Comparison of ENCODE assay signal across 1 cellular context in the genomic region with DNA sequence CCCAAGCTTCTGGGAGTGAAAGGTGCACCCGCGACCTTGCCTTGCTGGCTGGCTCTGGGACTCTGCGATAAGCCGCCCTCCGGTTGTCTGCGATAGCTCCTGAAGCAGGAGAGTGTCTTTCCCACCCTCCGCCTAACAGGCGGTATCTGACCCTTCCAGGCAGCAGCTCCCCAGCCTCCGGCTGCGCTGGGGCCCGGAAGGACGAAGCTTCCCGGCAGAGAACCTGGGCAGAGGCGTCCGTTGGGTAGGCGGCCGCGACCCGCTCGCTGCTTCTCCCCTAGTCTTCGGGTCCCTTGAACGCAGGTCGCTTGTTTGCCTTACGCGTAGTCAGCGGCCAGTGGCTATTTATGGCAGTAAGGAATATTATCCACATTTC.
TF ChIP-seq lines count a peak whose summit lies in the region.

No MANE protein-coding gene starts in this region.

TF ChIP-seq in H1, 55 proteins besides CTCF, POLR2A, EP300 and RAD21:
- 0 out of 2 replicates have a peak, but pooled peaks have one; percentile 1 for TF ChIP-seq SP4 (IDR thresholded peaks at IDR 0.05; ENCODE audit: low read length)
- TF ChIP-seq ASH2L (IDR thresholded peaks at IDR 0.05; ENCODE audit: low read length) = peak; percentile 82
- TF ChIP-seq EGR1 (IDR thresholded peaks at IDR 0.05; ENCODE audit: borderline replicate concordance, low read depth, low read length) = no peak
